8 cellular contexts compared by ENCODE assay signal in the genomic region with DNA sequence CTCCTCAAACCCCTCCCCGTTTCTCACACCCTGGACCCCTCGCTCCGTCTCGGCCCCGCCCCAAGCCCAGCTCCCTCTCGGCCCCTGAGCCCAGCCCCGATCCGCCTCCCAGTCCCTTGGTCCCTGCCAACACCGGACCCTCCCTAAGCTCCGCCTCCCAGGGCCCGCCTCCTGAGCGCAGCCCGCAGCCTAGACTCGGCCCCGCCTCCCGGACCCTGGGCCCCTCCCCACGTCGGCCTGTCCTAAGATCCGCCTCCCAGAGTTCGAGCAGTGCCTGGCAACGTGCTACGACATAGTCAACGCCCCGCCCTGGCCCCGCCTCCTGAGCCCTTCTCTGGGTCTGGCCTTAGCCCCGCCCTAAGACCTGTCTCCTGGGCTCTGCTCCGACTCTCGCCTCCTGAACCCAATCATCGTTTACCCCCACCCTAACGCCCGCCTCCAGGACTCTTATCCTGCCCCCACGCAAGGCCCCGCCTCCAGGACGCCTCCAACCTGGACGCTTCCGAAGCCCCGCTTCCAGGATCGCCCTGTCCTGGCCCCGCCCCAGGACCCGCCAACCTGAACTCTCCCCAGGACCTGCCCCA. TPM values are rescaled to one million over a fixed set of nuclear protein-coding genes. Genes with fewer than 3 reads are reported as not detected.
DNase-seq lines count a peak whose midpoint lies in the region; ATAC-seq and TF ChIP-seq lines count a peak whose summit lies in the region.
"Not testable (repeated sequence)": the region's sequence is repeated elsewhere in the genome, so short reads cannot be mapped to it uniquely, and the experiment has no call there.

No MANE protein-coding gene starts in this region.

- ATAC-seq in HG02623 (IDR thresholded peaks at IDR 0.05; ENCODE audit: unreplicated experiment) (peak; percentile 79), SK-N-SH treated with all-trans-retinoic acid at 6 μM for 48 hours (peak; percentile 87), omental fat pad (ENCODE audit: low FRiP score) (peak; percentile 97)
- peak; percentile 77 to 79 for ATAC-seq in activated naive CD4-positive, alpha-beta T cell treated with anti-CD3 and anti-CD28 coated beads, Interleukin-2, amount 50 U/mL, for 72 hours

- not testable (repeated sequence) for TF ChIP-seq CTCF in omental fat pad (IDR thresholded peaks at IDR 0.05)

- H3K27ac ChIP-seq in temporal lobe (ENCODE audit: low read depth, low read length) = peak overlapping the region; percentile 44

- peak overlapping the region; percentile 87 to 88 for H3K27ac Mint-ChIP-seq in activated naive CD4-positive, alpha-beta T cell treated with anti-CD3 and anti-CD28 coated beads, Interleukin-2, amount 50 U/mL, for 72 hours

- not testable (repeated sequence) for H3K36me3 Mint-ChIP-seq in activated naive CD4-positive, alpha-beta T cell treated with anti-CD3 and anti-CD28 coated beads, Interleukin-2, amount 50 U/mL, for 72 hours

- H3K9me3 Mint-ChIP-seq in activated naive CD4-positive, alpha-beta T cell treated with anti-CD3 and anti-CD28 coated beads, Interleukin-2, amount 50 U/mL, for 72 hours = not testable (repeated sequence)

- DNase-seq in GM04504 (ENCODE audit: low read depth) (peak; percentile 97), NCI-H1092 treated with DMSO at 0.1 percent for 48 hours (lab: John Stamatoyannopoulos, UW) (peak; percentile 98), glomerular endothelial cell (ENCODE audit: extremely low read depth, low read depth, low spot score) (peak; percentile 58), omental fat pad (ENCODE audit: low spot score) (peak; percentile 97)
- DNase-seq in activated naive CD4-positive, alpha-beta T cell treated with anti-CD3 and anti-CD28 coated beads, Interleukin-2, amount 50 U/mL, for 72 hours (ENCODE audit: low spot score in 2 of 2) = peak; percentile 99 to 100

RNA-seq across cellular contexts. Expression of a gene that starts 53.1 kb away (rescaled TPM):
- not detected for total RNA-seq in activated naive CD4-positive, alpha-beta T cell treated with anti-CD3 and anti-CD28 coated beads, Interleukin-2, amount 50 U/mL, for 72 hours
- not detected in 2 replicates for total RNA-seq in glomerular endothelial cell
- under 1 TPM in 1 of 4 donors, not detected in 3; 0.56 TPM for total RNA-seq in omental fat pad
- 0.98 TPM for total RNA-seq in temporal lobe

Comparison
In these comparisons a context has a peak if more than half of its experiments do, and no peak if none do; other contexts are left out.
1. Peak in every context shown above with its lines: DNase-seq, ATAC-seq and H3K27ac ChIP-seq.